ENCODE assay signal across 14 cellular contexts in genomic region chr9:77589046-77589795, GRCh38. TPM values are rescaled to one million over a fixed set of nuclear protein-coding genes. Genes with fewer than 3 reads are reported as not detected.
DNase-seq lines count a peak whose midpoint lies in the region; TF ChIP-seq lines count a peak whose summit lies in the region.
"Had no signal": no experiment of that assay in that cellular context is flagged by ENCODE, and none has a peak within 500 bp of the region (broad histone marks: within the 10 kb centered on the region; RNA-seq: fewer than 3 reads in every experiment).

No MANE protein-coding gene starts in this region.

- H3K4me1 Mint-ChIP-seq in mesothelial cell of epicardium, result peaks cover 12% of the 10 kb centered on the region

- H3K27ac Mint-ChIP-seq in mesothelial cell of epicardium, result no peak overlapping the region

- no peak for TF ChIP-seq POLR2A in esophagus muscularis mucosa (IDR thresholded peaks at IDR 0.05; ENCODE audit: low read depth)
- TF ChIP-seq POLR2A in transverse colon (IDR thresholded peaks at IDR 0.05), result no peak

- no peak overlapping the region for H3K9ac ChIP-seq in Loucy (ENCODE audit: low read depth, low read length, poor library complexity, severe bottlenecking)

- 69% methylated on average over 6 of the region's 6 CpGs for WGBS in esophagus muscularis mucosa
- 43 to 48% methylated on average over 5 to 6 of the region's 6 CpGs for WGBS in transverse colon (ENCODE audit: low coverage in 1 of 2), 2 donors

- H3K36me3 Mint-ChIP-seq in mesothelial cell of epicardium, result no peaks in the 10 kb centered on the region
- H3K36me3 Mint-ChIP-seq: stimulated activated naive B cell treated with anti-CD40 and anti-IgM and Interleukin-4, amounts not matched to agents 10 μg/mL and 1 μg/mL and 100 μg/mL, for 72 hours had no signal

- no peaks in the 10 kb centered on the region for H3K27me3 ChIP-seq in Loucy (ENCODE audit: insufficient read depth, low read length, poor library complexity, severe bottlenecking)
- H3K27me3 ChIP-seq in esophagus muscularis mucosa, result no peaks in the 10 kb centered on the region
- H3K27me3 ChIP-seq in transverse colon, result no peaks in the 10 kb centered on the region
- H3K27me3 ChIP-seq: brain microvascular endothelial cell had no signal

- H3K9me3 ChIP-seq in Loucy (ENCODE audit: insufficient read depth, low read depth, low read length) (no peaks in the 10 kb centered on the region), esophagus muscularis mucosa (no peaks in the 10 kb centered on the region), transverse colon (no peaks in the 10 kb centered on the region)

- H3K9me3 Mint-ChIP-seq in mesothelial cell of epicardium, result no peaks in the 10 kb centered on the region
- H3K9me3 Mint-ChIP-seq: stimulated activated naive B cell treated with anti-CD40 and anti-IgM and Interleukin-4, amounts not matched to agents 10 μg/mL and 1 μg/mL and 100 μg/mL, for 72 hours had no signal

- H3K27ac ChIP-seq in esophagus muscularis mucosa (replicated peaks in 1 of 4) (no peak overlapping the region), transverse colon (peak overlapping the region; percentile 74 to 86 (median 84))
- H3K27ac ChIP-seq: brain microvascular endothelial cell had no signal

- in situ Hi-C loops in transverse colon (cut with MboI; ENCODE audit: low pct_ligation_motif_present in 1 of 4, low pct_unique_long_range_greater_than_20kb in 1 of 4, low sequenced_read_pairs in 3 of 4), result no loop called here

- H3K4me3 ChIP-seq in Loucy (ENCODE audit: low read length, poor library complexity, severe bottlenecking), result no peak overlapping the region
- H3K4me3 ChIP-seq in esophagus muscularis mucosa, result no peak overlapping the region
- no peak overlapping the region for H3K4me3 ChIP-seq in transverse colon
- H3K4me3 ChIP-seq: GM12878 had no signal

- no peak overlapping the region for H3K4me3 Mint-ChIP-seq in mesothelial cell of epicardium
- H3K4me3 Mint-ChIP-seq: stimulated activated naive B cell treated with anti-CD40 and anti-IgM and Interleukin-4, amounts not matched to agents 10 μg/mL and 1 μg/mL and 100 μg/mL, for 72 hours had no signal

- no peaks in the 10 kb centered on the region for H3K9me2 ChIP-seq in Loucy (replicated peaks; ENCODE audit: low read depth, low read length)

- no peaks in the 10 kb centered on the region for H3K79me2 ChIP-seq in Loucy (ENCODE audit: insufficient read depth, low read length)

- H3K36me3 ChIP-seq in Loucy (ENCODE audit: insufficient read depth, low read length), result no peaks in the 10 kb centered on the region
- no peaks in the 10 kb centered on the region for H3K36me3 ChIP-seq in esophagus muscularis mucosa
- no peaks in the 10 kb centered on the region for H3K36me3 ChIP-seq in transverse colon
- H3K36me3 ChIP-seq: brain microvascular endothelial cell had no signal

- DNase-seq in NCI-H510A (lab: John Stamatoyannopoulos, UW), result peak; percentile 43
- peak; percentile 34 for DNase-seq in esophagus muscularis mucosa (ENCODE audit: extremely low spot score)
- peak; percentile 63 for DNase-seq in transverse colon
- no peak for DNase-seq in NCI-H524 treated with DMSO at 0.1 percent for 48 hours (lab: John Stamatoyannopoulos, UW)
- DNase-seq in T1000 (lab: John Stamatoyannopoulos, UW), result no peak
- no peak for DNase-seq in hepatic stellate cell (ENCODE audit: low spot score)
- no peak for DNase-seq in mesothelial cell of epicardium (ENCODE audit: low spot score in 2 of 2, unreplicated experiment in 2 of 2)
- DNase-seq: kidney; NCI-H2171; stimulated activated naive B cell treated with anti-CD40 and anti-IgM and Interleukin-4, amounts not matched to agents 10 μg/mL and 1 μg/mL and 100 μg/mL, for 72 hours had no signal

- TF ChIP-seq EP300 in esophagus muscularis mucosa (IDR thresholded peaks at IDR 0.05), result no peak
- TF ChIP-seq EP300 in transverse colon (IDR thresholded peaks at IDR 0.05; ENCODE audit: low read depth), result no peak

- no peak overlapping the region for H2AFZ ChIP-seq in Loucy (ENCODE audit: low read length)

- H3K4me1 ChIP-seq in Loucy (ENCODE audit: insufficient read depth, low read length, poor library complexity, severe bottlenecking) (peaks cover 25% of the 10 kb centered on the region), esophagus muscularis mucosa (peaks cover 0 to 14% (median 11%) of the 10 kb centered on the region in 4 donors), transverse colon (peaks cover 8 to 39% (median 27%) of the 10 kb centered on the region in 4 donors)

- H4K20me1 ChIP-seq in Loucy (ENCODE audit: insufficient read depth, low read length, poor library complexity, severe bottlenecking), result no peaks in the 10 kb centered on the region

- intact Hi-C loops in esophagus muscularis mucosa (cut with DNase I), result no loop called here
- intact Hi-C loops in transverse colon (cut with DNase I; ENCODE audit: low total_unique reads), result no loop called here

- no peaks in the 10 kb centered on the region for H3K27me3 Mint-ChIP-seq in mesothelial cell of epicardium (ENCODE audit: low read depth)
- H3K27me3 Mint-ChIP-seq: stimulated activated naive B cell treated with anti-CD40 and anti-IgM and Interleukin-4, amounts not matched to agents 10 μg/mL and 1 μg/mL and 100 μg/mL, for 72 hours had no signal

- H3F3A ChIP-seq in Loucy (ENCODE audit: low read depth), result no peaks in the 10 kb centered on the region

- TF ChIP-seq CTCF in Loucy (conservative IDR thresholded peaks at IDR 0.05; ENCODE audit: low read length) (no peak), esophagus muscularis mucosa (IDR thresholded peaks at IDR 0.05) (no peak), transverse colon (IDR thresholded peaks at IDR 0.05) (no peak), mesothelial cell of epicardium (IDR thresholded peaks at IDR 0.05; ENCODE audit: unreplicated experiment) (no peak)

- peak overlapping the region; percentile 68 for H3K4me2 ChIP-seq in Loucy (ENCODE audit: low read depth, low read length, poor library complexity, severe bottlenecking)

RNA-seq across cellular contexts. Expression of gene GNA14, which starts 58.9 kb away (rescaled TPM):
- 1 to 10 TPM; 4.7 to 9.4 (median 7.4) TPM for total RNA-seq in esophagus muscularis mucosa
- 10 to 100 TPM in 3 of 4 donors, 1 to 10 TPM in 1; 9.4 to 64.9 (median 16.9) TPM for total RNA-seq in transverse colon
- 0.11 to 0.22 TPM (median 0.20 TPM) in 3 replicates for total RNA-seq in mesothelial cell of epicardium
- total RNA-seq: osteocyte had no signal

Comparison
In these comparisons a context has a peak if more than half of its experiments do, and no peak if none do; other contexts are left out.
1. DNase-seq: peak in NCI-H510A (single experiment), esophagus muscularis mucosa (single experiment) and transverse colon (single experiment); none in NCI-H524 treated with DMSO at 0.1 percent for 48 hours (single experiment), T1000 (single experiment), hepatic stellate cell (single experiment) and mesothelial cell of epicardium (0 of 2).
2. H3K27ac ChIP-seq: peak in transverse colon (4 of 4); none in esophagus muscularis mucosa (0 of 4).